In the genomic region with DNA sequence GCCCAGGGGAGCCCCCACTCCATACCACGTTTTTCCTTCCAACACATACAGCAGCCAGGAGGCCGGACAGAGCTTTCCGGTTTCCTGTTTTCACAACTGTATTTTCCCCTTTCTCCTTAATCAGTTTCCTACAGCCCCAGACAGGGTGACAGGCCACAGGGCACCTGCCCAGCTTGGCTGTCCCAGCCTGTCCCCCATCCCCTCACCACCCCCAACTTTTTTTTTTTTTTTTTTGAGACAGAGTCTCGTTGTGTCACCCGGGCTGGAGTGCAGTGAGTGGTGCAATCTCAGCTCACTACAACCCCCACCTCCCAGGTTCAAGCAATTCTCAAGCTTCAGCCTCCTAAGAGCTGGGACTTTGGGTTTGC, we compare ENCODE assay signal across 8 cellular contexts. TPM values are rescaled to one million over a fixed set of nuclear protein-coding genes. Genes with fewer than 3 reads are reported as not detected.
DNase-seq lines count a peak whose midpoint lies in the region; ATAC-seq and TF ChIP-seq lines count a peak whose summit lies in the region.

No MANE protein-coding gene starts in this region.

- no peaks in the 10 kb centered on the region for H4K20me1 ChIP-seq in GM23338 (replicated peaks; ENCODE audit: insufficient read depth)

- in situ Hi-C loops in SK-MEL-5 (cut with HindIII; ENCODE audit: low pct_unique_long_range_greater_than_20kb, low sequenced_read_pairs), result no loop called here

- H3K36me3 Mint-ChIP-seq in GM23338 (ENCODE audit: low read depth), result no peaks in the 10 kb centered on the region

- H3K9me3 ChIP-seq in gastroesophageal sphincter, result no peaks in the 10 kb centered on the region

- H3K4me1 ChIP-seq in GM23338 (ENCODE audit: insufficient read depth) (peaks cover 23% of the 10 kb centered on the region), gastroesophageal sphincter (peaks cover 6 to 63% (median 40%) of the 10 kb centered on the region in 3 donors)

- no peaks in the 10 kb centered on the region for H3K9me3 Mint-ChIP-seq in GM23338

- peak overlapping the region; percentile 78 for H3K27ac Mint-ChIP-seq in GM23338

- TF ChIP-seq CTCF in GM23338 (conservative IDR thresholded peaks at IDR 0.05; ENCODE audit: low read depth in 2 of 2), result no peak
- TF ChIP-seq CTCF in gastroesophageal sphincter (IDR thresholded peaks at IDR 0.05), result no peak

- H3K4me1 Mint-ChIP-seq in GM23338, result peaks cover 37% of the 10 kb centered on the region

- peak overlapping the region; percentile 32; the same call in 1 of the 2 replicates for H3K4me3 ChIP-seq in GM23338
- H3K4me3 ChIP-seq in gastroesophageal sphincter, result peak overlapping the region; percentile 26 to 46

- no peak for TF ChIP-seq EP300 in gastroesophageal sphincter (IDR thresholded peaks at IDR 0.05)

- H3K4me3 Mint-ChIP-seq in GM23338, result peak overlapping the region; percentile 45; the same call in 2 of the 3 replicates

- H3K79me2 ChIP-seq in GM23338 (replicated peaks; ENCODE audit: insufficient read depth), result no peaks in the 10 kb centered on the region

- DNase-seq in GM23338 (ENCODE audit: low spot score) (no peak), SK-MEL-5 (ENCODE audit: low read depth, low spot score) (peak; percentile 49), NCI-H187 (lab: John Stamatoyannopoulos, UW) (no peak), hippocampal formation (lab: John Stamatoyannopoulos, UW) (no peak)
- no peak for DNase-seq in stimulated activated naive CD8-positive, alpha-beta T cell treated with anti-CD3 and anti-CD28 coated beads, Interleukin-15, Interleukin-2, amounts not matched to agents 100 U/mL and 50 U/mL, for 24 hours

- no peaks in the 10 kb centered on the region for H3K9me2 ChIP-seq in GM23338 (ENCODE audit: insufficient read depth)

- WGBS in gastroesophageal sphincter (ENCODE audit: low coverage in 1 of 2), 2 donors, result 0 to 10% methylated on average over 3 to 5 of the region's 5 CpGs

- H3K27ac ChIP-seq in GM23338 (ENCODE audit: low read depth) (no peak overlapping the region), gastroesophageal sphincter (peak overlapping the region; percentile 87 to 98 (median 97))

- peak overlapping the region; percentile 71 for H3K4me2 ChIP-seq in GM23338

- H3K36me3 ChIP-seq in GM23338 (ENCODE audit: insufficient read depth), result no peaks in the 10 kb centered on the region
- no peaks in the 10 kb centered on the region for H3K36me3 ChIP-seq in gastroesophageal sphincter

- H3K27me3 ChIP-seq in GM23338 (ENCODE audit: insufficient read depth) (no peaks in the 10 kb centered on the region; the same call in 1 of the 2 replicates), gastroesophageal sphincter (no peaks in the 10 kb centered on the region)

- H2AFZ ChIP-seq in GM23338, result peak overlapping the region; percentile 93; the same call in 1 of the 2 replicates

- no peak for ATAC-seq in GM23338
- ATAC-seq in gastroesophageal sphincter, result peak; percentile 13
- peak; percentile 20 for ATAC-seq in stimulated activated naive CD8-positive, alpha-beta T cell treated with anti-CD3 and anti-CD28 coated beads, Interleukin-15, Interleukin-2, amounts not matched to agents 100 U/mL and 50 U/mL, for 24 hours
- ATAC-seq in HG03196 (IDR thresholded peaks at IDR 0.05; ENCODE audit: unreplicated experiment), result no peak
- ATAC-seq in GM18498 (IDR thresholded peaks at IDR 0.05; ENCODE audit: unreplicated experiment), result no peak

- H3F3A ChIP-seq in GM23338 (replicated peaks; ENCODE audit: low read depth), result peaks cover 12% of the 10 kb centered on the region; the same call in 1 of the 2 replicates

- peaks cover 40% of the 10 kb centered on the region for H3K27me3 Mint-ChIP-seq in GM23338 (ENCODE audit: insufficient read depth, low read depth, poor library complexity)

- no peak for TF ChIP-seq POLR2A in gastroesophageal sphincter (IDR thresholded peaks at IDR 0.05)

TF ChIP-seq in GM23338, 12 proteins besides CTCF, POLR2A, EP300 and RAD21 (continues in another document):
- TF ChIP-seq ZNF331 (CRISPR knock-in tag; IDR thresholded peaks at IDR 0.05; ENCODE audit: low read depth), result no peak
- TF ChIP-seq ZNF114 (CRISPR knock-in tag; IDR thresholded peaks at IDR 0.05), result no peak
- no peak for TF ChIP-seq STAT1 (IDR thresholded peaks at IDR 0.05; ENCODE audit: unreplicated experiment)
- no peak for TF ChIP-seq EZH2phosphoT487 (IDR thresholded peaks at IDR 0.05; ENCODE audit: unreplicated experiment)
- no peak for TF ChIP-seq EZH2 (IDR thresholded peaks at IDR 0.05; ENCODE audit: low read depth, unreplicated experiment)
- no peak for TF ChIP-seq NANOG (IDR thresholded peaks at IDR 0.05; ENCODE audit: borderline replicate concordance)
- no peak for TF ChIP-seq CREB1 (CRISPR knock-in tag; IDR thresholded peaks at IDR 0.05; ENCODE audit: low read depth)
- TF ChIP-seq, protein P1, sequence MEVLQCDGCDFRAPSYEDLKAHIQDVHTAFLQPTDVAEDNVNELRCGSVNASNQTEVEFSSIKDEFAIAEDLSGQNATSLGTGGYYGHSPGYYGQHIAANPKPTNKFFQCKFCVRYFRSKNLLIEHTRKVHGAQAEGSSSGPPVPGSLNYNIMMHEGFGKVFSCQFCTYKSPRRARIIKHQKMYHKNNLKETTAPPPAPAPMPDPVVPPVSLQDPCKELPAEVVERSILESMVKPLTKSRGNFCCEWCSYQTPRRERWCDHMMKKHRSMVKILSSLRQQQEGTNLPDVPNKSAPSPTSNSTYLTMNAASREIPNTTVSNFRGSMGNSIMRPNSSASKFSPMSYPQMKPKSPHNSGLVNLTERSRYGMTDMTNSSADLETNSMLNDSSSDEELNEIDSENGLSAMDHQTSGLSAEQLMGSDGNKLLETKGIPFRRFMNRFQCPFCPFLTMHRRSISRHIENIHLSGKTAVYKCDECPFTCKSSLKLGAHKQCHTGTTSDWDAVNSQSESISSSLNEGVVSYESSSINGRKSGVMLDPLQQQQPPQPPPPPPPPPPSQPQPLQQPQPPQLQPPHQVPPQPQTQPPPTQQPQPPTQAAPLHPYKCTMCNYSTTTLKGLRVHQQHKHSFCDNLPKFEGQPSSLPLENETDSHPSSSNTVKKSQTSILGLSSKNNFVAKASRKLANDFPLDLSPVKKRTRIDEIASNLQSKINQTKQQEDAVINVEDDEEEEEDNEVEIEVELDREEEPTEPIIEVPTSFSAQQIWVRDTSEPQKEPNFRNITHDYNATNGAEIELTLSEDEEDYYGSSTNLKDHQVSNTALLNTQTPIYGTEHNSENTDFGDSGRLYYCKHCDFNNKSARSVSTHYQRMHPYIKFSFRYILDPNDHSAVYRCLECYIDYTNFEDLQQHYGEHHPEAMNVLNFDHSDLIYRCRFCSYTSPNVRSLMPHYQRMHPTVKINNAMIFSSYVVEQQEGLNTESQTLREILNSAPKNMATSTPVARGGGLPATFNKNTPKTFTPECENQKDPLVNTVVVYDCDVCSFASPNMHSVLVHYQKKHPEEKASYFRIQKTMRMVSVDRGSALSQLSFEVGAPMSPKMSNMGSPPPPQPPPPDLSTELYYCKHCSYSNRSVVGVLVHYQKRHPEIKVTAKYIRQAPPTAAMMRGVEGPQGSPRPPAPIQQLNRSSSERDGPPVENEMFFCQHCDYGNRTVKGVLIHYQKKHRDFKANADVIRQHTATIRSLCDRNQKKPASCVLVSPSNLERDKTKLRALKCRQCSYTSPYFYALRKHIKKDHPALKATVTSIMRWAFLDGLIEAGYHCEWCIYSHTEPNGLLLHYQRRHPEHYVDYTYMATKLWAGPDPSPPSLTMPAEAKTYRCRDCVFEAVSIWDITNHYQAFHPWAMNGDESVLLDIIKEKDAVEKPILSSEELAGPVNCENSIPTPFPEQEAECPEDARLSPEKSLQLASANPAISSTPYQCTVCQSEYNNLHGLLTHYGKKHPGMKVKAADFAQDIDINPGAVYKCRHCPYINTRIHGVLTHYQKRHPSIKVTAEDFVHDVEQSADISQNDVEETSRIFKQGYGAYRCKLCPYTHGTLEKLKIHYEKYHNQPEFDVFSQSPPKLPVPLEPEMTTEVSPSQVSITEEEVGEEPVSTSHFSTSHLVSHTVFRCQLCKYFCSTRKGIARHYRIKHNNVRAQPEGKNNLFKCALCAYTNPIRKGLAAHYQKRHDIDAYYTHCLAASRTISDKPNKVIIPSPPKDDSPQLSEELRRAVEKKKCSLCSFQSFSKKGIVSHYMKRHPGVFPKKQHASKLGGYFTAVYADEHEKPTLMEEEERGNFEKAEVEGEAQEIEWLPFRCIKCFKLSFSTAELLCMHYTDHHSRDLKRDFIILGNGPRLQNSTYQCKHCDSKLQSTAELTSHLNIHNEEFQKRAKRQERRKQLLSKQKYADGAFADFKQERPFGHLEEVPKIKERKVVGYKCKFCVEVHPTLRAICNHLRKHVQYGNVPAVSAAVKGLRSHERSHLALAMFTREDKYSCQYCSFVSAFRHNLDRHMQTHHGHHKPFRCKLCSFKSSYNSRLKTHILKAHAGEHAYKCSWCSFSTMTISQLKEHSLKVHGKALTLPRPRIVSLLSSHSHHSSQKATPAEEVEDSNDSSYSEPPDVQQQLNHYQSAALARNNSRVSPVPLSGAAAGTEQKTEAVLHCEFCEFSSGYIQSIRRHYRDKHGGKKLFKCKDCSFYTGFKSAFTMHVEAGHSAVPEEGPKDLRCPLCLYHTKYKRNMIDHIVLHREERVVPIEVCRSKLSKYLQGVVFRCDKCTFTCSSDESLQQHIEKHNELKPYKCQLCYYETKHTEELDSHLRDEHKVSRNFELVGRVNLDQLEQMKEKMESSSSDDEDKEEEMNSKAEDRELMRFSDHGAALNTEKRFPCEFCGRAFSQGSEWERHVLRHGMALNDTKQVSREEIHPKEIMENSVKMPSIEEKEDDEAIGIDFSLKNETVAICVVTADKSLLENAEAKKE (CRISPR knock-in tag; IDR thresholded peaks at IDR 0.05), result no peak

RNA-seq across cellular contexts. Expression of a gene that starts 10.3 kb away (rescaled TPM):
- total RNA-seq in GM23338 (2014; rRNA removed; shearing (Covaris generic)), result 47.5 and 48.1 TPM in 2 replicates
- 437 and 458 TPM in 2 replicates for polyA plus RNA-seq in GM23338 (2016; fragmentation: Nextera tagmentation; extraction: Ambion mirVana)
- 84.7 and 92.2 TPM in 2 replicates for total RNA-seq in SK-MEL-5 (2014; rRNA removed; shearing (Covaris generic))
- 925 and 1,406 TPM in 2 replicates for polyA plus RNA-seq in SK-MEL-5 (2015; cell fraction: cytosol; rRNA removed)
- polyA plus RNA-seq in SK-MEL-5 (2015; cell fraction: nucleus; rRNA removed), result 91.6 and 136 TPM in 2 replicates
- total RNA-seq in gastroesophageal sphincter, result 1,000 to 10,000 TPM in 2 of 4 donors, 100 to 1,000 TPM in 2; 880 to 2,548 (median 1,000) TPM

Comparison
In these comparisons a context has a peak if more than half of its experiments do, and no peak if none do; other contexts are left out.
1. ATAC-seq: peak in gastroesophageal sphincter (single experiment) and stimulated activated naive CD8-positive, alpha-beta T cell treated with anti-CD3 and anti-CD28 coated beads, Interleukin-15, Interleukin-2, amounts not matched to agents 100 U/mL and 50 U/mL, for 24 hours (single experiment); none in GM23338 (single experiment), HG03196 (single experiment) and GM18498 (single experiment).